Comparison of ENCODE assay signal across 35 cellular contexts in the genomic region with DNA sequence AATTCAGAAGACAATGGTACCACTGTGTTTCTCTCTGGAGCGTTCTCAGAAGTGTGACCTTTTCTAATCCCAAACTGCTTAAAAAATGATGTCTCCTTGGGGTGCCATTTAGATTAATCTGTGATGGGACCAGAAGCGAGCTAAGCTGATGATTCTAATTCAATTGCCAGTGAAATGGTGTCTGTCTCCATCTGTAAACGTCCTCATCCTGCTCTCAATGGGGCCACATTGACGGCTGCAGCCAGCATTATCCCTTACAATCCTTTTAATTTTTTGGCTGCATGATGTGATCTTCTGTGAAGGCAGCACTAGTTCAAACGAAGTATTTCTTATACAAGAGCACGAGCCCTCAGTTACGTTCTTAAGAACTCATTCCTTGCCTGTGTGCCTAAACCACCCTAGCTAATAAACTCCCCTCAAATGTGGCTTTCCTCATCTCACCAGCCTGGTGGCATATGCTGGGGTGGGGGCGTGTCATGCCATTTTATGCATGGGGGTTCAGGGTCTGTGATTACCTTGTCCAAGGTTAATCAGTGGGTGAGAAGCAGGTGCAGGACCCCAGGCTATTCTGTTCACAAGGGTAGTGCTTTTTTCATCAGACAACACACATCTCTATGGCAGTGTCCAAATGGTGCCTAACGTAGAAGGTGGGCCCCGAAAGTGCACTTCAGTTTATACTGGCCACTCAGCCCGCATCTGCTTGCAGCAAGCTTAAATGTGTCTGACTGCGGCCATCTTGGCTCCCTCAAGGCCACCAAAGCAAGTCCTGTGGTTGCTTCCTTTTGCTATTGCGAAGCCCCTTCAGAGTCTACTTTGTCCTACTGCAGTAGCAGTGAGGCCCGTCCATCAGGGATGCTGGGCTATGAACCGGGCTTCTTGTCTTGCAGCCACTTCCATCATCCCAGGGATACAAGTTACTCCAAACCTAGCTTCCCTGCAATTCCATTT. TPM values are rescaled to one million over a fixed set of nuclear protein-coding genes. Genes with fewer than 3 reads are reported as not detected.
A peak's percentile ranks its signal among the peaks of the same experiment; 100 is the strongest.
DNase-seq lines count a peak whose midpoint lies in the region; ATAC-seq and TF ChIP-seq lines count a peak whose summit lies in the region.
"Had no signal": no experiment of that assay in that cellular context is flagged by ENCODE, and none has a peak within 500 bp of the region (broad histone marks: within the 10 kb centered on the region; RNA-seq: fewer than 3 reads in every experiment).

No MANE protein-coding gene starts in this region.

- H3K36me3 ChIP-seq in WERI-Rb-1 (no peaks in the 10 kb centered on the region; the same call in 1 of the 2 replicates), hepatocyte (replicated peaks; ENCODE audit: insufficient read depth, low read depth) (no peaks in the 10 kb centered on the region)
- H3K36me3 ChIP-seq: HAP-1, prostate gland, right lobe of liver had no signal

- H3K27me3 Mint-ChIP-seq in natural killer cell (ENCODE audit: low read depth in 2 of 2), result no peaks in the 10 kb centered on the region
- H3K27me3 Mint-ChIP-seq in activated CD8-positive, alpha-beta T cell treated with anti-CD3 and anti-CD28 coated beads, Interleukin-2, amount 10 ng/mL, durations not matched to agents 7 days and 5 days (ENCODE audit: low read depth), result no peaks in the 10 kb centered on the region
- H3K27me3 Mint-ChIP-seq: activated CD4-positive, alpha-beta T cell treated with anti-CD3 and anti-CD28 coated beads for 36 hours; activated CD8-positive, alpha-beta T cell treated with anti-CD3 and anti-CD28 coated beads for 36 hours; CD4-positive, alpha-beta T cell; memory B cell; T-helper 17 cell had no signal

- DNase-seq in activated CD8-positive, alpha-beta memory T cell treated with anti-CD3 and anti-CD28 coated beads for 24 hours, result peak; percentile 41
- no peak for DNase-seq in activated CD8-positive, alpha-beta memory T cell treated with anti-CD3 and anti-CD28 coated beads, Interleukin-2, amount 50 U/mL, for 48 hours
- DNase-seq in WERI-Rb-1 (peak; percentile 52), natural killer cell (no peak), hepatocyte (ENCODE audit: low spot score) (no peak)
- no peak for DNase-seq in activated CD8-positive, alpha-beta T cell treated with anti-CD3 and anti-CD28 coated beads, Interleukin-2, amount 10 ng/mL, durations not matched to agents 7 days and 5 days
- DNase-seq: 8988T; activated CD4-positive, alpha-beta T cell treated with anti-CD3 and anti-CD28 coated beads for 36 hours; activated CD8-positive, alpha-beta T cell treated with anti-CD3 and anti-CD28 coated beads for 36 hours; activated naive CD4-positive, alpha-beta T cell; activated T-cell treated with anti-CD3 and anti-CD28 coated beads, Interleukin-2, amount 50 U/mL, for 4 hours; caudate nucleus; CD4-positive, alpha-beta T cell; DMS 273 treated with DMSO at 0.1 percent for 48 hours; effector memory CD4-positive, alpha-beta T cell; erythroblast; Karpas-422; left lung; NCI-H1417 treated with DMSO at 0.1 percent for 48 hours; NCI-H2029 treated with DMSO at 0.1 percent for 48 hours; NCI-H526 treated with DMSO at 0.1 percent for 48 hours; PC-9; right lobe of liver; stimulated activated CD8-positive, alpha-beta memory T cell treated with anti-CD3 and anti-CD28 coated beads, Interleukin-4, amount 100 ng/mL, for 48 hours; T-helper 17 cell; thyroid gland had no signal

- 96% methylated on average over 15 of the region's 15 CpGs for WGBS in hepatocyte (ENCODE audit: low lambda C conversion rate, missing lambda C conversion rate)

- POLR2A ChIA-PET in activated CD8-positive, alpha-beta T cell treated with anti-CD3 and anti-CD28 coated beads, Interleukin-2, amount 10 ng/mL, durations not matched to agents 7 days and 5 days (lab: Charles Lee), result interaction anchor here (1.3 kb wide), 1 partner anchor 22 kb away, joined by 4 read pairs; no protein-coding TSS in a partner anchor

- H3K4me2 ChIP-seq in hepatocyte, result no peak overlapping the region
- H3K4me2 ChIP-seq: PC-9 had no signal

- peak overlapping the region; percentile 11 to 47 for H3K27ac Mint-ChIP-seq in natural killer cell
- no peak overlapping the region for H3K27ac Mint-ChIP-seq in activated CD8-positive, alpha-beta T cell treated with anti-CD3 and anti-CD28 coated beads, Interleukin-2, amount 10 ng/mL, durations not matched to agents 7 days and 5 days
- H3K27ac Mint-ChIP-seq: activated CD4-positive, alpha-beta T cell treated with anti-CD3 and anti-CD28 coated beads for 36 hours; activated CD8-positive, alpha-beta T cell treated with anti-CD3 and anti-CD28 coated beads for 36 hours; CD4-positive, alpha-beta T cell; memory B cell; T-helper 17 cell had no signal

- no peak overlapping the region for H3K4me3 Mint-ChIP-seq in natural killer cell
- H3K4me3 Mint-ChIP-seq in activated CD8-positive, alpha-beta T cell treated with anti-CD3 and anti-CD28 coated beads, Interleukin-2, amount 10 ng/mL, durations not matched to agents 7 days and 5 days, result no peak overlapping the region
- H3K4me3 Mint-ChIP-seq: activated CD4-positive, alpha-beta T cell treated with anti-CD3 and anti-CD28 coated beads for 36 hours; activated CD8-positive, alpha-beta T cell treated with anti-CD3 and anti-CD28 coated beads for 36 hours; activated T-cell treated with anti-CD3 and anti-CD28 coated beads, Interleukin-2, amount 50 U/mL, for 4 hours; CD4-positive, alpha-beta T cell; memory B cell; T-helper 17 cell had no signal

- ATAC-seq in natural killer cell (no peak), GM18861 (IDR thresholded peaks at IDR 0.05; ENCODE audit: unreplicated experiment) (no peak), GM19395 (IDR thresholded peaks at IDR 0.05; ENCODE audit: unreplicated experiment) (no peak)
- ATAC-seq in activated CD8-positive, alpha-beta T cell treated with anti-CD3 and anti-CD28 coated beads, Interleukin-2, amount 10 ng/mL, durations not matched to agents 7 days and 5 days, result no peak
- ATAC-seq: activated CD4-positive, alpha-beta T cell treated with anti-CD3 and anti-CD28 coated beads for 36 hours; activated CD8-positive, alpha-beta T cell treated with anti-CD3 and anti-CD28 coated beads for 36 hours; activated T-cell treated with anti-CD3 and anti-CD28 coated beads, Interleukin-2, amount 50 U/mL, for 4 hours; GM12878; left lung; right lobe of liver; SK-N-SH treated with all-trans-retinoic acid at 6 μM for 48 hours; T-helper 17 cell had no signal

- CTCF ChIA-PET in activated CD8-positive, alpha-beta T cell treated with anti-CD3 and anti-CD28 coated beads, Interleukin-2, amount 10 ng/mL, durations not matched to agents 7 days and 5 days (lab: Charles Lee), result no interaction called here

- H3K9me3 Mint-ChIP-seq in natural killer cell, result no peaks in the 10 kb centered on the region
- H3K9me3 Mint-ChIP-seq in activated CD8-positive, alpha-beta T cell treated with anti-CD3 and anti-CD28 coated beads, Interleukin-2, amount 10 ng/mL, durations not matched to agents 7 days and 5 days (ENCODE audit: insufficient read depth), result no peaks in the 10 kb centered on the region
- H3K9me3 Mint-ChIP-seq: activated CD8-positive, alpha-beta T cell treated with anti-CD3 and anti-CD28 coated beads for 36 hours; activated T-cell treated with anti-CD3 and anti-CD28 coated beads, Interleukin-2, amount 50 U/mL, for 4 hours; CD4-positive, alpha-beta T cell; memory B cell had no signal

- H3K4me1 ChIP-seq in hepatocyte (ENCODE audit: insufficient read depth), result no peaks in the 10 kb centered on the region
- H3K4me1 ChIP-seq: HAP-1, prostate gland had no signal

- no peak overlapping the region for H2AFZ ChIP-seq in hepatocyte
- H2AFZ ChIP-seq: PC-9 had no signal

- intact Hi-C loops in natural killer cell (cut with micrococcal nuclease), result no loop called here

- H4K20me1 ChIP-seq in hepatocyte (ENCODE audit: insufficient read depth, poor library complexity, severe bottlenecking), result no peaks in the 10 kb centered on the region

- no peaks in the 10 kb centered on the region for H3K9me2 ChIP-seq in hepatocyte (replicated peaks; ENCODE audit: insufficient read depth)

- H3K27ac ChIP-seq in WERI-Rb-1 (peak overlapping the region; percentile 51), hepatocyte (no peak overlapping the region)
- H3K27ac ChIP-seq: coronary artery, left lung, neutrophil, PC-9, prostate gland, right lobe of liver, thyroid gland had no signal

- H3K4me3 ChIP-seq in WERI-Rb-1 (ENCODE audit: low read depth, low read length) (no peak overlapping the region), hepatocyte (no peak overlapping the region)
- H3K4me3 ChIP-seq: coronary artery, GM12878, HAP-1, left lung, PC-9, prostate gland, right lobe of liver, thyroid gland had no signal

- TF ChIP-seq CTCF in WERI-Rb-1 (IDR thresholded peaks at IDR 0.05; ENCODE audit: low read depth, low read length) (no peak), natural killer cell (IDR thresholded peaks at IDR 0.05) (no peak), hepatocyte (IDR thresholded peaks at IDR 0.05; ENCODE audit: poor library complexity) (no peak)

- no peaks in the 10 kb centered on the region for H3K79me2 ChIP-seq in hepatocyte

- no peaks in the 10 kb centered on the region for H3K36me3 Mint-ChIP-seq in natural killer cell
- H3K36me3 Mint-ChIP-seq in activated CD8-positive, alpha-beta T cell treated with anti-CD3 and anti-CD28 coated beads, Interleukin-2, amount 10 ng/mL, durations not matched to agents 7 days and 5 days (ENCODE audit: low read depth), result peaks cover 58% of the 10 kb centered on the region

- peaks cover 0 to 4% of the 10 kb centered on the region in 2 donors for H3K4me1 Mint-ChIP-seq in natural killer cell
- no peaks in the 10 kb centered on the region for H3K4me1 Mint-ChIP-seq in activated CD8-positive, alpha-beta T cell treated with anti-CD3 and anti-CD28 coated beads, Interleukin-2, amount 10 ng/mL, durations not matched to agents 7 days and 5 days (ENCODE audit: low read depth)
- H3K4me1 Mint-ChIP-seq: activated CD4-positive, alpha-beta T cell treated with anti-CD3 and anti-CD28 coated beads for 36 hours; memory B cell had no signal

- H3K27me3 ChIP-seq in WERI-Rb-1 (ENCODE audit: insufficient read depth, low read depth, severe bottlenecking), result no peaks in the 10 kb centered on the region
- H3K27me3 ChIP-seq in hepatocyte, result no peaks in the 10 kb centered on the region
- H3K27me3 ChIP-seq: left lung, neutrophil, right lobe of liver, thyroid gland had no signal

- H3K9me3 ChIP-seq in WERI-Rb-1 (ENCODE audit: severe bottlenecking) (no peaks in the 10 kb centered on the region), hepatocyte (ENCODE audit: low read depth) (no peaks in the 10 kb centered on the region)
- H3K9me3 ChIP-seq: HAP-1, left lung, neutrophil, prostate gland, right lobe of liver, thyroid gland had no signal

RNA-seq across cellular contexts. Expression of a gene that starts 45.7 kb away (rescaled TPM):
- total RNA-seq in natural killer cell (1 to 10 TPM; 1.5 to 5.5 (median 3.9) TPM), hepatocyte (2.7 and 6.2 TPM in 2 replicates)
- 1 to 10 TPM; 1.3 to 1.7 TPM for total RNA-seq in activated CD8-positive, alpha-beta T cell treated with anti-CD3 and anti-CD28 coated beads, Interleukin-2, amount 10 ng/mL, durations not matched to agents 7 days and 5 days
- 7.1 and 7.8 TPM in 2 replicates for polyA plus RNA-seq in hepatocyte

RNA-seq across cellular contexts. Expression of a gene that starts 49.6 kb away (rescaled TPM):
- total RNA-seq in natural killer cell (100 to 1,000 TPM; 411 to 477 (median 468) TPM), hepatocyte (169 and 176 TPM in 2 replicates)
- total RNA-seq in activated CD8-positive, alpha-beta T cell treated with anti-CD3 and anti-CD28 coated beads, Interleukin-2, amount 10 ng/mL, durations not matched to agents 7 days and 5 days, result 100 to 1,000 TPM; 516 to 550 TPM
- 177 and 179 TPM in 2 replicates for polyA plus RNA-seq in hepatocyte

Comparison
In these comparisons a context has a peak if more than half of its experiments do, and no peak if none do; other contexts are left out.
1. DNase-seq: peak in activated CD8-positive, alpha-beta memory T cell treated with anti-CD3 and anti-CD28 coated beads for 24 hours (single experiment) and WERI-Rb-1 (single experiment); none in activated CD8-positive, alpha-beta memory T cell treated with anti-CD3 and anti-CD28 coated beads, Interleukin-2, amount 50 U/mL, for 48 hours (single experiment), natural killer cell (single experiment), activated CD8-positive, alpha-beta T cell treated with anti-CD3 and anti-CD28 coated beads, Interleukin-2, amount 10 ng/mL, durations not matched to agents 7 days and 5 days (single experiment) and hepatocyte (single experiment).